Comparison of ENCODE assay signal across 8 cellular contexts in the genomic region with DNA sequence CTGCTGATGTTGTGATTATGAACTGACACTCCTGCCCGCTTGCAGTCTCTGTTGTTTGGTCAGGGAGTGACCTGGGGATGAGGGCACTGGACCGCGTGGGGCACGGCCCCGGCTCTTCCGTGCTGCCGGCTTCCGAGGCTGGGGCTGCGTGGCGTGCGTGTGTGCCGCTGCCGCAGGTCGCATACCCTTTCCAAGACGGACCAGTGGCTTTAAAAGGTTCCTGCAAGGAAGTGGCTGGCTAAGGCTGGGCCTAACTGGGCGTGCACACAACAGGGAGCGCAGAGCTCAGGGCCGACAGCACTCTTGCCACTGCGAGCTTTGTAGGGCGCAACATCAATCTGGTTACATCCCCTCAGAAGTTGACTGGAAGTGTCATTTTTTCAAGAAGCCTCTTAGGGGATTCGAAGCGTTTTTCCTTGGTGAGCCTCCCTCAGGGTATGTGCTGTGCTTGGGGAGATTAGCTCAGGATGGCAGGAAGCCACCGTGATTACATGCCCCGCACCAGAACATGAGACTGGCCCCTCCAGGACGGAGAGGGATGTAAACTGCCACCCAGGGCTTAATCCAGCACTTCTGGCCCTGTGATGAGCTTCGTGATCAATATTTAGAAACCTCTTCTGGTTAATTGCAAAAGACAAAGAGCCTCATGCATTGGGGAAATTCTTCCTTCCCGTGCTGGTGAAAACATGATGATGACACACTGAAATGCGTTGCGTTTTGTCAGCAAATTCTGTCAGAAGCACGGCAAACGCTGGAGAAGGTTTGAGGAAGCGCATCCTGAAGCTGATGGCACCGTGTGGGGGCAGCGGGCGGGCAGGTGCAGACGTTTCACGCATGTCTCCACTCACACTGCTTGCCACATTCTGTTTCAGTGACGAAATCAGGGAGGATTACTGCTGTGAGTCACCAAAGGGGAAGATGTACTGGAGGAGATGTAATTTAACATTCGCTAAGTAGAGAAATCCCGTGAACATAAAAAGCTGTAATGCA. TPM values are rescaled to one million over a fixed set of nuclear protein-coding genes. Genes with fewer than 3 reads are reported as not detected.
A peak's percentile ranks its signal among the peaks of the same experiment; 100 is the strongest.
DNase-seq lines count a peak whose midpoint lies in the region; ATAC-seq and TF ChIP-seq lines count a peak whose summit lies in the region.

No MANE protein-coding gene starts in this region.

- CTCF ChIA-PET in AG04450 (lab: Charles Lee), result no interaction called here

- H3K27ac ChIP-seq in AG04450 (ENCODE audit: low read depth, low read length), result peak overlapping the region; percentile 31
- H3K27ac ChIP-seq in cingulate gyrus (ENCODE audit: low read depth, low read length), result peak overlapping the region; percentile 35

- H3K4me1 ChIP-seq in mucosa of descending colon (ENCODE audit: low read depth), result peaks cover 8% of the 10 kb centered on the region

- H3K36me3 Mint-ChIP-seq in progenitor cell of endocrine pancreas (ENCODE audit: insufficient read depth), result peaks cover 12% of the 10 kb centered on the region

- H3K27me3 ChIP-seq in AG04450 (ENCODE audit: control insufficient read depth, insufficient read depth, low read length), result no peaks in the 10 kb centered on the region

- H3K9me3 ChIP-seq in AG04450 (ENCODE audit: control insufficient read depth, insufficient read depth, low read length) (no peaks in the 10 kb centered on the region; the same call in 1 of the 2 replicates), mucosa of descending colon (no peaks in the 10 kb centered on the region)

- H3K9me3 Mint-ChIP-seq in progenitor cell of endocrine pancreas (ENCODE audit: low read depth), result no peaks in the 10 kb centered on the region

- no peak overlapping the region for H3K27ac Mint-ChIP-seq in progenitor cell of endocrine pancreas

- H3K4me3 ChIP-seq in AG04450 (ENCODE audit: low read depth, low read length) (no peak overlapping the region), mucosa of descending colon (no peak overlapping the region)

- intact Hi-C loops in mucosa of descending colon (cut with DNase I, micrococcal nuclease), result no loop called here

- peaks cover 3% of the 10 kb centered on the region for H3K4me1 Mint-ChIP-seq in progenitor cell of endocrine pancreas (ENCODE audit: low read depth)

- no peaks in the 10 kb centered on the region for H3K27me3 Mint-ChIP-seq in progenitor cell of endocrine pancreas

- ATAC-seq in mucosa of descending colon (peak; percentile 34), GM21390 (IDR thresholded peaks at IDR 0.05; ENCODE audit: unreplicated experiment) (no peak)

- no peak overlapping the region for H3K4me3 Mint-ChIP-seq in progenitor cell of endocrine pancreas (ENCODE audit: low read depth)

- POLR2A ChIA-PET in AG04450 (lab: Yijun Ruan, JAX), result interaction anchor here (1.2 kb wide), 1 partner anchor 8 kb away, joined by 5 read pairs; no protein-coding TSS in a partner anchor

- no peak for TF ChIP-seq CTCF in AG04450 (IDR thresholded peaks at IDR 0.05; ENCODE audit: low read depth, low read length)
- no peak for TF ChIP-seq CTCF in mucosa of descending colon (IDR thresholded peaks at IDR 0.05)
- TF ChIP-seq CTCF in progenitor cell of endocrine pancreas (IDR thresholded peaks at IDR 0.05; ENCODE audit: unreplicated experiment), result no peak

- peaks cover 3% of the 10 kb centered on the region for H3K36me3 ChIP-seq in mucosa of descending colon (ENCODE audit: low read depth)

- no peak for DNase-seq in AG04450 (ENCODE audit: low read depth, low spot score)
- peak; percentile 98 for DNase-seq in NOMO-1 treated with DMSO at 0.1 percent for 48 hours (lab: John Stamatoyannopoulos, UW; ENCODE audit: unreplicated experiment)
- DNase-seq in mucosa of descending colon, result peak; percentile 21 to 76 (median 41)
- no peak for DNase-seq in NK-92 treated with Interleukin-12 subunit alpha and Interleukin-12 subunit beta, amount 100 ng/mL, for 24 hours (lab: John Stamatoyannopoulos, UW)
- DNase-seq in progenitor cell of endocrine pancreas (ENCODE audit: low spot score, unreplicated experiment), result no peak
- no peak for DNase-seq in NCI-H1048 (lab: John Stamatoyannopoulos, UW)

RNA-seq across cellular contexts. Expression of gene MAEA, which starts 11.1 kb away (rescaled TPM):
- 73.3 and 77.6 TPM in 2 replicates for polyA plus RNA-seq in AG04450 (2011; rRNA removed)
- 41.7 and 58.2 TPM in 2 replicates for polyA minus RNA-seq in AG04450 (2011; rRNA and poly(A)+ RNA removed)
- 100 to 1,000 TPM in 1 of 3 donors, 10 to 100 TPM in 2; 75.5 to 112 (median 98.4) TPM for total RNA-seq in mucosa of descending colon
- 77.8 and 81.3 TPM in 2 replicates for total RNA-seq in progenitor cell of endocrine pancreas

RNA-seq across cellular contexts. Expression of gene UVSSA, which starts 46.2 kb away (rescaled TPM):
- polyA plus RNA-seq in AG04450 (2011; rRNA removed), result 4.9 and 5.2 TPM in 2 replicates
- 4.0 and 4.6 TPM in 2 replicates for polyA minus RNA-seq in AG04450 (2011; rRNA and poly(A)+ RNA removed)
- total RNA-seq in mucosa of descending colon, result 10 to 100 TPM; 31.7 to 39.9 (median 36.8) TPM
- 32.5 and 39.5 TPM in 2 replicates for total RNA-seq in progenitor cell of endocrine pancreas

RNA-seq across cellular contexts. Expression of gene CTBP1, which starts 51.8 kb away (rescaled TPM):
- 72.6 and 97.9 TPM in 2 replicates for polyA plus RNA-seq in AG04450 (2011; rRNA removed)
- 98.3 and 137 TPM in 2 replicates for polyA minus RNA-seq in AG04450 (2011; rRNA and poly(A)+ RNA removed)
- total RNA-seq in mucosa of descending colon, result 100 to 1,000 TPM; 151 to 188 (median 168) TPM
- total RNA-seq in progenitor cell of endocrine pancreas, result 199 and 204 TPM in 2 replicates

Comparison
In these comparisons a context has a peak if more than half of its experiments do, and no peak if none do; other contexts are left out.
1. DNase-seq: peak in NOMO-1 treated with DMSO at 0.1 percent for 48 hours (single experiment) and mucosa of descending colon (3 of 3); none in AG04450 (single experiment), NK-92 treated with Interleukin-12 subunit alpha and Interleukin-12 subunit beta, amount 100 ng/mL, for 24 hours (single experiment), progenitor cell of endocrine pancreas (single experiment) and NCI-H1048 (single experiment).